Comparison of ENCODE assay signal across 15 cellular contexts in genomic region chr16:69465881-69466280, GRCh38. TPM values are rescaled to one million over a fixed set of nuclear protein-coding genes. Genes with fewer than 3 reads are reported as not detected.
DNase-seq lines count a peak whose midpoint lies in the region; ATAC-seq, FAIRE-seq and TF ChIP-seq lines count a peak whose summit lies in the region.
"Had no signal": no experiment of that assay in that cellular context is flagged by ENCODE, and none has a peak within 500 bp of the region (broad histone marks: within the 10 kb centered on the region; RNA-seq: fewer than 3 reads in every experiment).

No MANE protein-coding gene starts in this region.

- POLR2A ChIA-PET in T-cell (lab: Charles Lee) (no interaction called here), HepG2 (lab: Yijun Ruan, JAX) (interaction anchor here (0.6 to 5.7 kb wide), 8 partner anchors 10 to 69 kb away, joined by 3 to 52 read pairs (median 5); partner anchors contain the start of gene CYB5B), WTC11 (lab: Charles Lee) (no interaction called here)

- peaks cover 6% of the 10 kb centered on the region for H3K79me2 ChIP-seq in HepG2 (ENCODE audit: insufficient read depth, low read length)

- H3K27me3 Mint-ChIP-seq in CD4-positive, CD25-positive, alpha-beta regulatory T cell, result no peaks in the 10 kb centered on the region
- H3K27me3 Mint-ChIP-seq in T-cell (no peaks in the 10 kb centered on the region), WTC11 (ENCODE audit: low read depth) (no peaks in the 10 kb centered on the region)

- peak overlapping the region; percentile 46; the same call in 1 of the 2 replicates for H3K27ac ChIP-seq in 22Rv1
- peak overlapping the region; percentile 78 for H3K27ac ChIP-seq in CD4-positive, CD25-positive, alpha-beta regulatory T cell (ENCODE audit: insufficient read depth, low read length, poor library complexity, severe bottlenecking)
- H3K27ac ChIP-seq in HepG2 (ENCODE audit: extremely low read length, insufficient read depth, low read length), result peak overlapping the region; percentile 82
- H3K27ac ChIP-seq: psoas muscle had no signal

- peaks cover 8% of the 10 kb centered on the region for H3K36me3 ChIP-seq in CD4-positive, CD25-positive, alpha-beta regulatory T cell (ENCODE audit: control insufficient read depth, insufficient read depth, low read length)
- H3K36me3 ChIP-seq in HepG2 (replicated peaks in 1 of 2; ENCODE audit: control insufficient read depth in 1 of 2, insufficient read depth in 2 of 2, low read length in 2 of 2), result peaks cover 8 to 27% of the 10 kb centered on the region in 2 experiments
- H3K36me3 ChIP-seq: thyroid gland had no signal

- no peaks in the 10 kb centered on the region for H3K9me3 ChIP-seq in CD4-positive, CD25-positive, alpha-beta regulatory T cell (ENCODE audit: control insufficient read depth in 2 of 2, low read length in 2 of 2)
- H3K9me3 ChIP-seq in HepG2 (ENCODE audit: low read length), result no peaks in the 10 kb centered on the region
- H3K9me3 ChIP-seq: psoas muscle, thyroid gland had no signal

- H4K20me1 ChIP-seq in HepG2 (ENCODE audit: insufficient read depth, low read length), result no peaks in the 10 kb centered on the region

- in situ Hi-C loops in HepG2 (cut with HindIII; ENCODE audit: extremely low pct_ligation_motif_present, low pct_unique_long_range_greater_than_20kb), result loop anchor here (5.0 kb wide), 1 partner anchor 69 kb away; no protein-coding TSS in a partner anchor

- H3K4me3 Mint-ChIP-seq in CD4-positive, CD25-positive, alpha-beta regulatory T cell, result peak overlapping the region; percentile 73 to 94 (median 84)
- no peak overlapping the region for H3K4me3 Mint-ChIP-seq in T-cell
- no peak overlapping the region for H3K4me3 Mint-ChIP-seq in WTC11

- peaks cover 40 to 80% (median 58%) of the 10 kb centered on the region in 4 donors for H3K4me1 Mint-ChIP-seq in CD4-positive, CD25-positive, alpha-beta regulatory T cell
- peaks cover 15 to 56% (median 47%) of the 10 kb centered on the region in 3 donors for H3K4me1 Mint-ChIP-seq in T-cell
- peaks cover 4% of the 10 kb centered on the region for H3K4me1 Mint-ChIP-seq in WTC11

- peak overlapping the region; percentile 94 to 96 (median 96) for H3K27ac Mint-ChIP-seq in CD4-positive, CD25-positive, alpha-beta regulatory T cell
- H3K27ac Mint-ChIP-seq in T-cell (peak overlapping the region; percentile 90 to 93), WTC11 (no peak overlapping the region)

- FAIRE-seq in HepG2 (lab: Jason Lieb, UNC), result no peak
- FAIRE-seq: colon, islet of Langerhans had no signal

- no peak for ATAC-seq in CD4-positive, CD25-positive, alpha-beta regulatory T cell (ENCODE audit: low read depth in 2 of 2)
- no peak for ATAC-seq in T-cell (replicated peaks in 1 of 4)
- ATAC-seq in HepG2, result peak; percentile 63
- no peak for ATAC-seq in GM18519 (IDR thresholded peaks at IDR 0.05; ENCODE audit: low FRiP score, unreplicated experiment)
- ATAC-seq in WTC11, result no peak

- no peak for TF ChIP-seq RAD21 in HepG2 (CRISPR knock-in tag; IDR thresholded peaks at IDR 0.05)

- H3K9me3 Mint-ChIP-seq in CD4-positive, CD25-positive, alpha-beta regulatory T cell, result no peaks in the 10 kb centered on the region
- H3K9me3 Mint-ChIP-seq in T-cell, result no peaks in the 10 kb centered on the region
- no peaks in the 10 kb centered on the region for H3K9me3 Mint-ChIP-seq in WTC11

- 3% methylated on average over 6 of the region's 6 CpGs for WGBS in HepG2 (ENCODE audit: low lambda C conversion rate)

- BruUV-seq in HepG2 (replicated peaks; lab: Mats Ljungman, UMichigan), result no TSS peak

- H3K27me3 ChIP-seq in CD4-positive, CD25-positive, alpha-beta regulatory T cell (ENCODE audit: control insufficient read depth, insufficient read depth, low read length), result no peaks in the 10 kb centered on the region
- no peaks in the 10 kb centered on the region for H3K27me3 ChIP-seq in HepG2 (ENCODE audit: control insufficient read depth in 1 of 2, insufficient read depth in 2 of 2, low read length in 2 of 2)
- H3K27me3 ChIP-seq: thyroid gland had no signal

- peak overlapping the region; percentile 69 for H3K9ac ChIP-seq in HepG2 (ENCODE audit: insufficient read depth, low read depth, low read length)

- CTCF ChIA-PET in T-cell (lab: Charles Lee), result no interaction called here
- CTCF ChIA-PET in HepG2 (lab: Yijun Ruan, JAX; ENCODE audit: low intra/inter-chr PET ratio, low total read pairs), result no interaction called here
- CTCF ChIA-PET in WTC11 (lab: Charles Lee), result no interaction called here

- DNase-seq in CD4-positive, CD25-positive, alpha-beta regulatory T cell, result no peak
- no peak for DNase-seq in T-cell
- DNase-seq in HepG2 (ENCODE audit: low spot score), result peak; percentile 87
- no peak for DNase-seq in WTC11 (ENCODE audit: low spot score)
- no peak for DNase-seq in NCI-H1694 (lab: John Stamatoyannopoulos, UW)
- DNase-seq in DMS53 treated with DMSO at 0.1 percent for 48 hours (lab: John Stamatoyannopoulos, UW; ENCODE audit: unreplicated experiment), result no peak
- DNase-seq: activated CD8-positive, alpha-beta memory T cell treated with anti-CD3 and anti-CD28 coated beads, Interleukin-2, amount 50 U/mL, for 48 hours; amniotic stem cell; NCI-H1048; psoas muscle; thyroid gland had no signal

- H3K4me2 ChIP-seq in HepG2 (ENCODE audit: low read depth, low read length), result peak overlapping the region; percentile 66

- no peak overlapping the region for H2AFZ ChIP-seq in HepG2 (ENCODE audit: low read length)

- peak overlapping the region; percentile 81 for H3K4me3 ChIP-seq in CD4-positive, CD25-positive, alpha-beta regulatory T cell (ENCODE audit: low read depth, low read length)
- H3K4me3 ChIP-seq in HepG2 (replicated peaks in 1 of 3; ENCODE audit: insufficient read depth in 1 of 3, low read depth in 2 of 3, low read length in 3 of 3), result peak overlapping the region in 2 of 3 experiments; percentile 3 to 38; a peak in 3 of 6 replicates
- H3K4me3 ChIP-seq: psoas muscle, thyroid gland had no signal

- peaks cover 59% of the 10 kb centered on the region for H3K4me1 ChIP-seq in CD4-positive, CD25-positive, alpha-beta regulatory T cell (ENCODE audit: control insufficient read depth, insufficient read depth, low read length, poor library complexity, severe bottlenecking)
- peaks cover 80% of the 10 kb centered on the region for H3K4me1 ChIP-seq in HepG2 (ENCODE audit: insufficient read depth, low read length)

- TF ChIP-seq CTCF in 22Rv1 (IDR thresholded peaks at IDR 0.05) (no peak), HepG2 (CRISPR knock-in tag; IDR thresholded peaks at IDR 0.05) (no peak), WTC11 (IDR thresholded peaks at IDR 0.05) (no peak)

- TF ChIP-seq POLR2A in HepG2 (IDR thresholded peaks at IDR 0.05; ENCODE audit: insufficient read depth in 1 of 2, low read depth in 2 of 2, low read length in 2 of 2), result no peak

- TF ChIP-seq EP300 in HepG2 (IDR thresholded peaks at IDR 0.05; ENCODE audit: low read depth in 2 of 2, low read length in 2 of 2) (peak in 1 of 2 experiments; percentile 76; a peak in 2 of 4 replicates), HepG2 (CRISPR knock-in tag; IDR thresholded peaks at IDR 0.05; ENCODE audit: borderline replicate concordance) (no peak)

- peaks cover 26% of the 10 kb centered on the region for H3K36me3 Mint-ChIP-seq in CD4-positive, CD25-positive, alpha-beta regulatory T cell
- H3K36me3 Mint-ChIP-seq in T-cell (peaks cover 33% of the 10 kb centered on the region), WTC11 (peaks cover 5% of the 10 kb centered on the region; the same call in 1 of the 2 replicates)

- intact Hi-C loops in HepG2 (cut with micrococcal nuclease; ENCODE audit: unreplicated experiment), result loop anchor here (1.0 to 2.0 kb wide), 2 partner anchors 68 to 101 kb away; no protein-coding TSS in a partner anchor

TF ChIP-seq in WTC11, 78 proteins besides CTCF, POLR2A, EP300 and RAD21 (continues in another document):
- TF ChIP-seq ZNF317 (CRISPR knock-in tag; IDR thresholded peaks at IDR 0.05; ENCODE audit: borderline replicate concordance, low read depth) (no peak), ZNF121 (CRISPR knock-in tag; IDR thresholded peaks at IDR 0.05) (no peak)

RNA-seq across cellular contexts. Expression of gene CYB5B, which starts 41.5 kb away (rescaled TPM):
- 52.7 TPM for total RNA-seq in CD4-positive, CD25-positive, alpha-beta regulatory T cell
- polyA plus RNA-seq in CD4-positive, CD25-positive, alpha-beta regulatory T cell, result 100 to 1,000 TPM; 166 to 213 (median 190) TPM
- 10 to 100 TPM; 42.9 to 62.0 (median 54.4) TPM for total RNA-seq in T-cell
- total RNA-seq in HepG2 (2016; rRNA removed; fragmentation: Illumina TruSeq; extraction: Trizol), result 432 and 638 TPM in 2 replicates
- 65.6 and 75.3 TPM in 2 replicates for total RNA-seq in HepG2 (2016; cell fraction: cytosol; rRNA removed; fragmentation: Illumina TruSeq; extraction: Trizol; ENCODE audit: low read depth)
- total RNA-seq in HepG2 (2016; cell fraction: insoluble cytoplasmic fraction; rRNA removed; fragmentation: Illumina TruSeq; extraction: Trizol), result 436 and 657 TPM in 2 replicates
- 216 TPM in 2 replicates for total RNA-seq in HepG2 (2016; cell fraction: membrane; rRNA removed; fragmentation: Illumina TruSeq; extraction: Trizol)
- 130 and 153 TPM in 2 replicates for total RNA-seq in HepG2 (2016; cell fraction: nucleus; rRNA removed; fragmentation: Illumina TruSeq; extraction: Trizol)
- polyA plus RNA-seq in HepG2 (2011; rRNA removed), result 207 and 234 TPM in 2 replicates
- 139 and 166 TPM in 2 replicates for polyA plus RNA-seq in HepG2 (2011; cell fraction: cytosol; rRNA removed)
- 47.1 and 59.8 TPM in 2 replicates for polyA plus RNA-seq in HepG2 (2011; cell fraction: nucleus; rRNA removed)
- polyA plus RNA-seq in HepG2 (2012), result 126 and 167 TPM in 2 replicates
- 67.1 and 71.7 TPM in 2 replicates for polyA plus RNA-seq in HepG2 (2016; cell fraction: cytosol; fragmentation: Illumina TruSeq; extraction: Trizol; ENCODE audit: low read depth)
- 674 and 738 TPM in 2 replicates for polyA plus RNA-seq in HepG2 (2016; cell fraction: insoluble cytoplasmic fraction; fragmentation: Illumina TruSeq; extraction: Trizol; ENCODE audit: low read depth)
- polyA plus RNA-seq in HepG2 (2016; cell fraction: membrane; fragmentation: Illumina TruSeq; extraction: Trizol; ENCODE audit: low read depth), result 166 and 175 TPM in 2 replicates
- polyA plus RNA-seq in HepG2 (2016; cell fraction: nucleus; fragmentation: Illumina TruSeq; extraction: Trizol; ENCODE audit: insufficient read depth, low read depth), result 241 and 258 TPM in 2 replicates
- polyA minus RNA-seq in HepG2 (2011; rRNA and poly(A)+ RNA removed; ENCODE audit: low replicate concordance), result 211 and 254 TPM in 2 replicates
- 91.9 and 119 TPM in 2 replicates for polyA minus RNA-seq in HepG2 (2011; cell fraction: cytosol; rRNA and poly(A)+ RNA removed)
- polyA minus RNA-seq in HepG2 (2011; cell fraction: nucleus; rRNA and poly(A)+ RNA removed), result 108 and 125 TPM in 2 replicates
- total RNA-seq in WTC11 (2021), result 95.3 to 109 TPM (median 99.7 TPM) in 3 replicates

Comparison
In these comparisons a context has a peak if more than half of its experiments do, and no peak if none do; other contexts are left out.
1. H3K4me3 Mint-ChIP-seq: peak in CD4-positive, CD25-positive, alpha-beta regulatory T cell (4 of 4); none in T-cell (0 of 3) and WTC11 (single experiment).
2. Peak in every context shown above with its lines, with median percentiles within 50 percentile points of each other: H3K27ac ChIP-seq.